1 cellular context compared by ENCODE assay signal in genomic region chrX:34875204-34875603, GRCh38.
TF ChIP-seq lines count a peak whose summit lies in the region.

No MANE protein-coding gene starts in this region.

TF ChIP-seq in IMR-90, 13 proteins besides CTCF, POLR2A, EP300 and RAD21 (continued from another document):
- TF ChIP-seq RFX5 (IDR thresholded peaks at IDR 0.05; ENCODE audit: low read depth, low read length): no peak
- TF ChIP-seq RCOR1 (IDR thresholded peaks at IDR 0.05; ENCODE audit: insufficient replicate concordance, low read length): no peak
- no peak for TF ChIP-seq SMC3 (IDR thresholded peaks at IDR 0.05; ENCODE audit: low read depth, low read length)
- no peak for TF ChIP-seq CEBPB (IDR thresholded peaks at IDR 0.05; ENCODE audit: low read depth, low read length)
- no peak for TF ChIP-seq CHD1 (IDR thresholded peaks at IDR 0.05; ENCODE audit: low read depth, low read length)
TF ChIP-seq in IMR-90: peak in this region for 2.
